In the genomic region with DNA sequence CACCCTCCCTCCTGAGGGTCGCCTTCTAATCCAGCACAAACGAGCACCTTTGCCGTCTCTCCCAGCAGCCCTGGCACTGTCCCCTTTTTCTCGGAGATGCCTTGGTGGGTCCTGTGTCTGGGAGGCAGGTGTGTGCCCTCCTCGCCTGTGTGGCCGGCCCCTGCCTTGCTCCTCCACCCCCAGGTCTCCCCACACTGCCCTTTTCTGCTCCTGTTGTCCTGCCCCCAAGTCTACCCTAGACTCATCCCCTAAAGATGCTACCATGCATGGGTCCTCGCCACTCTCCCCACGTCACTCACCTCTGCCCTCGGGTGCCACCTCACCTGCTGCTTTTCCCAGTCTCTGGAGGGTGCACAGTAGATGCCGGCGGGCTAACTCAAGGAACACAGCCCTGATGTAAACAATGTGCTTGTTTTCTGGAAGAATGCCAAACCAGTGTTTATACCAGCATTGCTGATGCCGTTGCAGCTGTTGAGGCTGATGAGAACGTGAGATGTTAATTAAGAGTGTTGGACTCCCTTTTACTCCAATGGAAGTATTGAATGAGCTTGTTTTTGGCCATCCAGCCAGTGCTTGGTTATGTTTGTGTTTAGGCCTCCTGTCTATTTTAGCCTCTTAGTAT, we compare ENCODE assay signal across 14 cellular contexts.
DNase-seq lines count a peak whose midpoint lies in the region; ATAC-seq, FAIRE-seq and TF ChIP-seq lines count a peak whose summit lies in the region.
"Had no signal": no experiment of that assay in that cellular context is flagged by ENCODE, and none has a peak within 500 bp of the region (broad histone marks: within the 10 kb centered on the region; RNA-seq: fewer than 3 reads in every experiment).

No MANE protein-coding gene starts in this region.

- TF ChIP-seq CTCF in astrocyte (IDR thresholded peaks at IDR 0.05; ENCODE audit: insufficient read depth, low read depth, low read length), result no peak
- TF ChIP-seq CTCF in pancreas (IDR thresholded peaks at IDR 0.05), result no peak

- no peaks in the 10 kb centered on the region for H3K36me3 ChIP-seq in astrocyte (ENCODE audit: insufficient read depth, low read length)
- H3K36me3 ChIP-seq in pancreas, result no peaks in the 10 kb centered on the region

- H2AFZ ChIP-seq in astrocyte (ENCODE audit: low read depth, low read length), result no peak overlapping the region

- H3K9me3 ChIP-seq in astrocyte (ENCODE audit: insufficient read depth, low read depth, low read length), result no peaks in the 10 kb centered on the region
- no peaks in the 10 kb centered on the region for H3K9me3 ChIP-seq in pancreas
- H3K9me3 ChIP-seq: left ventricle myocardium inferior had no signal

- no peaks in the 10 kb centered on the region for H3K9me3 Mint-ChIP-seq in astrocyte (ENCODE audit: unreplicated experiment)
- H3K9me3 Mint-ChIP-seq: activated naive CD8-positive, alpha-beta T cell treated with anti-CD3 and anti-CD28 coated beads, Interleukin-2, amount 10 ng/mL, durations not matched to agents 7 days and 5 days; effector memory CD8-positive, alpha-beta T cell had no signal

- H3K36me3 Mint-ChIP-seq in astrocyte (ENCODE audit: low read depth, unreplicated experiment), result peaks cover 14% of the 10 kb centered on the region
- H3K36me3 Mint-ChIP-seq: activated naive CD8-positive, alpha-beta T cell treated with anti-CD3 and anti-CD28 coated beads, Interleukin-2, amount 10 ng/mL, durations not matched to agents 7 days and 5 days had no signal

- H3K4me2 ChIP-seq in astrocyte (ENCODE audit: low read length), result no peak overlapping the region

- H3K27me3 ChIP-seq in astrocyte (ENCODE audit: insufficient read depth, low read length) (no peaks in the 10 kb centered on the region), pancreas (no peaks in the 10 kb centered on the region)

- H3K4me3 ChIP-seq in astrocyte (ENCODE audit: insufficient read depth, low read depth, low read length), result no peak overlapping the region
- H3K4me3 ChIP-seq in pancreas, result no peak overlapping the region
- H3K4me3 ChIP-seq: left ventricle myocardium inferior had no signal

- no peaks in the 10 kb centered on the region for H3K79me2 ChIP-seq in astrocyte (ENCODE audit: insufficient read depth, low read length)

- WGBS in pancreas, 2 donors, result 58 to 65% methylated on average over 13 of the region's 13 CpGs

- peaks cover 18% of the 10 kb centered on the region for H3K4me1 Mint-ChIP-seq in astrocyte (ENCODE audit: low read depth, unreplicated experiment)
- H3K4me1 Mint-ChIP-seq: activated naive CD8-positive, alpha-beta T cell treated with anti-CD3 and anti-CD28 coated beads, Interleukin-2, amount 10 ng/mL, durations not matched to agents 7 days and 5 days had no signal

- intact Hi-C loops in pancreas (cut with DNase I), result no loop called here

- H3K4me1 ChIP-seq in astrocyte (ENCODE audit: insufficient read depth, low read length) (no peaks in the 10 kb centered on the region), pancreas (no peaks in the 10 kb centered on the region)
- H3K4me1 ChIP-seq: left ventricle myocardium inferior had no signal

- no peaks in the 10 kb centered on the region for H3K27me3 Mint-ChIP-seq in astrocyte (ENCODE audit: low read depth, unreplicated experiment)
- H3K27me3 Mint-ChIP-seq: activated naive CD8-positive, alpha-beta T cell treated with anti-CD3 and anti-CD28 coated beads, Interleukin-2, amount 10 ng/mL, durations not matched to agents 7 days and 5 days; effector memory CD8-positive, alpha-beta T cell had no signal

- H3K4me3 Mint-ChIP-seq in astrocyte (ENCODE audit: unreplicated experiment), result no peak overlapping the region
- H3K4me3 Mint-ChIP-seq: activated naive CD8-positive, alpha-beta T cell treated with anti-CD3 and anti-CD28 coated beads, Interleukin-2, amount 10 ng/mL, durations not matched to agents 7 days and 5 days; effector memory CD8-positive, alpha-beta T cell had no signal

- peak in 3 of 4 donors; percentile 18 to 59 (median 44) for ATAC-seq in pancreas
- ATAC-seq: effector memory CD8-positive, alpha-beta T cell had no signal

- peak; percentile 30 for DNase-seq in ELR (ENCODE audit: low read depth)
- DNase-seq in NCI-H2029 (lab: John Stamatoyannopoulos, UW), result peak; percentile 74
- peak; percentile 11 for DNase-seq in astrocyte (ENCODE audit: low read depth)
- no peak for DNase-seq in pancreas
- DNase-seq in SKM-1 treated with dmso at 0.1 percent for 144 hours (lab: John Stamatoyannopoulos, UW; ENCODE audit: unreplicated experiment), result no peak
- no peak for DNase-seq in central memory CD4-positive, alpha-beta T cell
- DNase-seq in DMS114 treated with DMSO at 0.1 percent for 48 hours (lab: John Stamatoyannopoulos, UW; ENCODE audit: unreplicated experiment), result no peak
- DNase-seq: activated naive CD8-positive, alpha-beta T cell treated with anti-CD3 and anti-CD28 coated beads, Interleukin-2, amount 10 ng/mL, durations not matched to agents 7 days and 5 days; effector memory CD8-positive, alpha-beta T cell; KG1; left ventricle myocardium inferior; occipital lobe; stimulated activated naive CD4-positive, alpha-beta T cell had no signal

- H3K27ac ChIP-seq in astrocyte (ENCODE audit: low read depth, low read length) (no peak overlapping the region), pancreas (no peak overlapping the region)
- H3K27ac ChIP-seq: left ventricle myocardium inferior had no signal

- peaks cover 44% of the 10 kb centered on the region for H4K20me1 ChIP-seq in astrocyte (ENCODE audit: insufficient read depth, low read length)

- no peak overlapping the region for H3K27ac Mint-ChIP-seq in astrocyte (ENCODE audit: unreplicated experiment)
- H3K27ac Mint-ChIP-seq: activated naive CD8-positive, alpha-beta T cell treated with anti-CD3 and anti-CD28 coated beads, Interleukin-2, amount 10 ng/mL, durations not matched to agents 7 days and 5 days had no signal

- no peak for FAIRE-seq in astrocyte (lab: Jason Lieb, UNC)
- FAIRE-seq in pancreas (lab: Jason Lieb, UNC), result no peak
- FAIRE-seq: H54 had no signal

- no peak overlapping the region for H3K9ac ChIP-seq in astrocyte (ENCODE audit: low read length)

Comparison
In these comparisons a context has a peak if more than half of its experiments do, and no peak if none do; other contexts are left out.
1. DNase-seq: peak in ELR (single experiment), NCI-H2029 (single experiment) and astrocyte (single experiment); none in pancreas (0 of 6), SKM-1 treated with dmso at 0.1 percent for 144 hours (single experiment), central memory CD4-positive, alpha-beta T cell (single experiment) and DMS114 treated with DMSO at 0.1 percent for 48 hours (single experiment).